Comparison of ENCODE assay signal across 21 cellular contexts in the genomic region with DNA sequence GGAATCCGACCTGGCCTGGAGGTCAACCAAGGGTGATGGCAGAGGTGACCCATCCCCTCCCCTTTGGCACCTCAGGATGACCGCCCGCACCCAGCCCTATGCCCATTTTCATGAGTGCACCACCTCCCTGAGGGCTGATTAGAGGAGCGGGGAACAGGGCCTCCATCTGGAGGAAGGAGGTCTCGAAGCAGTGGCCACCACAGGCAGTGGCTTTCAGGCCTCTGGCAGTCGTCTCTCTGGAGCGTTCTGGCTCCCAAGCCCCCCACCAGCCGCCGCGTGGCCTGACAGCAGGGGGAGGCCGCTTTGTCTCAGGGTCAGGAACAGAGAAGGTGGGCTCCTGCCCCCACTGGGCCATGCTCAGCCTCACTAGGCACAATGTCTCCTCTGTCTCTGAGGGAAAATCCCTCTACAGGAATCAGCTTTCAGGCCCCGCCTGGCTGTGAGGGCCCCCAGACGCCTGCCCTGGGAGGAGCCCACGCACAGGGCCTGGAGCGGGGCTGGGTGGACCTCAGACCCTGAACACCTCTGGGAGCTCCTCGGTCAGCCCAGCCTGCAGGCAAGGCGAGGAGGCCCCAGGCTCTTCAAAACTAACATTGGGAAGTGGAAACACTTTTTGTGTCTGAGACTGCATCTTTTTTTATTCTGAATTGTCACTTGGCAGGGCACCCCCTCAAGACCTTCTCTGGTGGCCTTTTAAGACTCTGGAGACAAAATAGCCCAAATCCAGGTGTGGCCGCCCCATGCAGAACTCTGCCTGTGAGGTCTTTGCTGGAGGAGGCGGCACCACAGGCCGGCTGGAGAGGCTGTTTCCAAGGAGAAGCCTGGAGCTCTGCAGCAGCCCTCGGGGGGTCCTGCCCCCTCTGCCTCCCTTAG.
"Had no signal": no experiment of that assay in that cellular context is flagged by ENCODE, and none has a peak within 500 bp of the region (broad histone marks: within the 10 kb centered on the region; RNA-seq: fewer than 3 reads in every experiment).

No MANE protein-coding gene starts in this region.

- H3K27ac ChIP-seq: pancreas, suprapubic skin, upper lobe of right lung, vagina had no signal

- H3K4me3 ChIP-seq: dorsolateral prefrontal cortex, pancreas, smooth muscle cell, suprapubic skin, tibial artery, upper lobe of right lung, vagina had no signal

- H3K36me3 Mint-ChIP-seq: immature natural killer cell; naive B cell; stimulated activated effector memory CD8-positive, alpha-beta T cell treated with anti-CD3 and anti-CD28 coated beads, Interleukin-12 subunit alpha, Interleukin-12 subunit beta, amount 100 ng/mL, for 72 hours had no signal

- ATAC-seq: esophagus mucosa; left cardiac atrium; pancreas; right cardiac atrium; stimulated activated effector memory CD8-positive, alpha-beta T cell treated with anti-CD3 and anti-CD28 coated beads, Interleukin-12 subunit alpha, Interleukin-12 subunit beta, amount 100 ng/mL, for 72 hours; stimulated activated naive CD8-positive, alpha-beta T cell treated with anti-CD3 and anti-CD28 coated beads, Interleukin-15, Interleukin-2, amounts not matched to agents 100 U/mL and 50 U/mL, for 24 hours; upper lobe of right lung had no signal

- DNase-seq: cortex of kidney; dorsolateral prefrontal cortex; effector CD8-positive, alpha-beta T cell; immature natural killer cell; left cardiac atrium; mesendoderm; naive B cell; pancreas; stimulated activated CD4-positive, alpha-beta T cell treated with anti-CD3 and anti-CD28 coated beads, Interleukin-2, amount 100 ng/mL, for 48 hours; stimulated activated CD8-positive, alpha-beta memory T cell treated with anti-CD3 and anti-CD28 coated beads, Interleukin-4, amount 100 ng/mL, for 48 hours; stimulated activated naive CD8-positive, alpha-beta T cell treated with anti-CD3 and anti-CD28 coated beads, Interleukin-15, Interleukin-2, amounts not matched to agents 100 U/mL and 50 U/mL, for 24 hours; tibial artery; upper lobe of right lung had no signal

- H3K9me3 ChIP-seq: pancreas, suprapubic skin, tibial artery, upper lobe of right lung, vagina had no signal

- H3K27me3 ChIP-seq: pancreas, tibial artery, vagina had no signal

- H3K27ac Mint-ChIP-seq: immature natural killer cell; naive B cell; nephron; progenitor cell of endocrine pancreas; stimulated activated effector memory CD8-positive, alpha-beta T cell treated with anti-CD3 and anti-CD28 coated beads, Interleukin-12 subunit alpha, Interleukin-12 subunit beta, amount 100 ng/mL, for 72 hours had no signal

- H3K4me1 Mint-ChIP-seq: immature natural killer cell; naive B cell; stimulated activated effector memory CD8-positive, alpha-beta T cell treated with anti-CD3 and anti-CD28 coated beads, Interleukin-12 subunit alpha, Interleukin-12 subunit beta, amount 100 ng/mL, for 72 hours had no signal

- H3K36me3 ChIP-seq: pancreas, suprapubic skin, tibial artery, upper lobe of right lung, vagina had no signal

- H3K9me3 Mint-ChIP-seq: naive B cell; nephron; stimulated activated effector memory CD8-positive, alpha-beta T cell treated with anti-CD3 and anti-CD28 coated beads, Interleukin-12 subunit alpha, Interleukin-12 subunit beta, amount 100 ng/mL, for 72 hours had no signal

- H3K27me3 Mint-ChIP-seq: progenitor cell of endocrine pancreas had no signal

- H3K4me3 Mint-ChIP-seq: immature natural killer cell; naive B cell; nephron; stimulated activated effector memory CD8-positive, alpha-beta T cell treated with anti-CD3 and anti-CD28 coated beads, Interleukin-12 subunit alpha, Interleukin-12 subunit beta, amount 100 ng/mL, for 72 hours had no signal
